In genomic region chr17:80033840-80034239, GRCh38 we compare ENCODE assay signal across 26 cellular contexts. TPM values are rescaled to one million over a fixed set of nuclear protein-coding genes. Genes with fewer than 3 reads are reported as not detected.
DNase-seq lines count a peak whose midpoint lies in the region; ATAC-seq and TF ChIP-seq lines count a peak whose summit lies in the region.
"Had no signal": no experiment of that assay in that cellular context is flagged by ENCODE, and none has a peak within 500 bp of the region (broad histone marks: within the 10 kb centered on the region; RNA-seq: fewer than 3 reads in every experiment).

No MANE protein-coding gene starts in this region.

- H3K27me3 ChIP-seq in hepatocyte (no peaks in the 10 kb centered on the region), osteoblast (ENCODE audit: insufficient read depth, low read length) (no peaks in the 10 kb centered on the region), adrenal gland (no peaks in the 10 kb centered on the region)
- H3K27me3 ChIP-seq: pancreas, upper lobe of left lung had no signal

- H3K4me1 ChIP-seq in hepatocyte (ENCODE audit: insufficient read depth), result peaks cover 21% of the 10 kb centered on the region
- peaks cover 23% of the 10 kb centered on the region for H3K4me1 ChIP-seq in osteoblast (ENCODE audit: insufficient read depth, low read length)
- H3K4me1 ChIP-seq in adrenal gland (replicated peaks in 1 of 2), result peaks cover 0 to 40% of the 10 kb centered on the region in 2 donors

- no peak overlapping the region for H3K4me3 ChIP-seq in hepatocyte
- H3K4me3 ChIP-seq in osteoblast (ENCODE audit: insufficient read depth, low read length), result no peak overlapping the region
- H3K4me3 ChIP-seq in adrenal gland, result no peak overlapping the region
- H3K4me3 ChIP-seq: lung had no signal

- 0 out of 2 replicates have a peak, but pooled peaks cover 2% of the 10 kb centered on the region for H3K36me3 Mint-ChIP-seq in WTC11

- peak; percentile 32 for DNase-seq in NCI-H82 (lab: John Stamatoyannopoulos, UW)
- no peak for DNase-seq in NCI-H82 treated with DMSO at 0.1 percent for 48 hours (lab: John Stamatoyannopoulos, UW; ENCODE audit: unreplicated experiment)
- DNase-seq in WTC11 (ENCODE audit: low spot score), result no peak
- no peak for DNase-seq in hepatocyte (ENCODE audit: low spot score)
- peak; percentile 44 for DNase-seq in osteoblast (ENCODE audit: insufficient read length, low spot score, missing footprints)
- no peak for DNase-seq in activated CD4-positive, CD25-positive, alpha-beta regulatory T cell treated with anti-CD3 and anti-CD28 coated beads, Interleukin-2, amount 50 U/mL, for 72 hours
- no peak for DNase-seq in adrenal gland
- DNase-seq: activated CD4-positive, alpha-beta memory T cell treated with anti-CD3 and anti-CD28 coated beads, Interleukin-2, amount 10 ng/mL, durations not matched to agents 7 days and 5 days; activated CD4-positive, CD25-positive, alpha-beta regulatory T cell; activated T-cell treated with anti-CD3 and anti-CD28 coated beads for 4 hours; AML-193; central memory CD4-positive, alpha-beta T cell; COR-L47; foreskin melanocyte; kidney; NCI-H1105 treated with DMSO at 0.1 percent for 48 hours; NCI-H2081 treated with DMSO at 0.1 percent for 48 hours; NCI-H510A; pancreas; stimulated activated CD8-positive, alpha-beta memory T cell treated with anti-CD3 and anti-CD28 coated beads, Interleukin-4, amount 100 ng/mL, for 48 hours; upper lobe of left lung had no signal

- peaks cover 38% of the 10 kb centered on the region for H3K4me1 Mint-ChIP-seq in WTC11

- H4K20me1 ChIP-seq in hepatocyte (ENCODE audit: insufficient read depth, poor library complexity, severe bottlenecking) (peaks cover 45% of the 10 kb centered on the region), osteoblast (ENCODE audit: insufficient read depth, low read length) (peaks cover 54% of the 10 kb centered on the region)

- peak overlapping the region; percentile 93 for H3K4me3 Mint-ChIP-seq in WTC11
- H3K4me3 Mint-ChIP-seq: activated CD4-positive, alpha-beta memory T cell treated with anti-CD3 and anti-CD28 coated beads, Interleukin-2, amount 10 ng/mL, durations not matched to agents 7 days and 5 days had no signal

- no peaks in the 10 kb centered on the region for H3K9me3 Mint-ChIP-seq in WTC11
- H3K9me3 Mint-ChIP-seq: activated CD4-positive, alpha-beta memory T cell treated with anti-CD3 and anti-CD28 coated beads, Interleukin-2, amount 10 ng/mL, durations not matched to agents 7 days and 5 days; T-helper 2 cell treated with Interferon-gamma antibody and Interleukin-4, amounts not matched to agents 5 μg/mL and 100 μg/mL, for 36 hours had no signal

- H3K4me2 ChIP-seq in hepatocyte, result peak overlapping the region; percentile 76
- no peak overlapping the region for H3K4me2 ChIP-seq in osteoblast (ENCODE audit: insufficient read depth, low read length)

- no peaks in the 10 kb centered on the region for H3K36me3 ChIP-seq in hepatocyte (replicated peaks; ENCODE audit: insufficient read depth, low read depth)
- no peaks in the 10 kb centered on the region for H3K36me3 ChIP-seq in osteoblast (ENCODE audit: insufficient read depth, low read length)
- no peaks in the 10 kb centered on the region for H3K36me3 ChIP-seq in adrenal gland (replicated peaks in 1 of 2)
- H3K36me3 ChIP-seq: pancreas, upper lobe of left lung had no signal

- TF ChIP-seq CTCF in WTC11 (IDR thresholded peaks at IDR 0.05) (no peak), hepatocyte (IDR thresholded peaks at IDR 0.05; ENCODE audit: poor library complexity) (no peak), osteoblast (IDR thresholded peaks at IDR 0.05; ENCODE audit: extremely low read depth, low read depth, low read length) (no peak), adrenal gland (IDR thresholded peaks at IDR 0.05) (no peak)

- H3K9me2 ChIP-seq in hepatocyte (replicated peaks; ENCODE audit: insufficient read depth), result no peaks in the 10 kb centered on the region

- H3K27ac ChIP-seq in hepatocyte (no peak overlapping the region), osteoblast (ENCODE audit: low read depth, low read length) (no peak overlapping the region), adrenal gland (no peak overlapping the region)
- H3K27ac ChIP-seq: 22Rv1 had no signal

- intact Hi-C loops in adrenal gland (cut with DNase I), result no loop called here

- H3K79me2 ChIP-seq in hepatocyte (peaks cover 57% of the 10 kb centered on the region), osteoblast (ENCODE audit: insufficient read depth, low read length) (peaks cover 49% of the 10 kb centered on the region)

- POLR2A ChIA-PET in WTC11 (lab: Charles Lee), result interaction anchor here (0.7 to 1.4 kb wide), 2 partner anchors 192 to 240 kb away, joined by 3 read pairs; no protein-coding TSS in a partner anchor

- no peaks in the 10 kb centered on the region for H3K9me3 ChIP-seq in hepatocyte (ENCODE audit: low read depth)
- H3K9me3 ChIP-seq in osteoblast (ENCODE audit: low read depth, low read length), result no peaks in the 10 kb centered on the region
- no peaks in the 10 kb centered on the region for H3K9me3 ChIP-seq in adrenal gland (replicated peaks in 1 of 3)
- H3K9me3 ChIP-seq: pancreas, upper lobe of left lung had no signal

- CTCF ChIA-PET in WTC11 (lab: Charles Lee), result interaction anchor here (0.8 to 2.1 kb wide), 3 partner anchors 25 to 328 kb away, joined by 3 to 8 read pairs (median 7); no protein-coding TSS in a partner anchor

- no peak for ATAC-seq in WTC11
- no peak for ATAC-seq in GM21381 (IDR thresholded peaks at IDR 0.05; ENCODE audit: unreplicated experiment)
- ATAC-seq: pancreas, sciatic nerve had no signal

- H2AFZ ChIP-seq in hepatocyte (no peak overlapping the region), osteoblast (ENCODE audit: low read length) (no peak overlapping the region)

- 94% methylated on average over 4 of the region's 4 CpGs for WGBS in hepatocyte (ENCODE audit: low lambda C conversion rate, missing lambda C conversion rate)
- WGBS in adrenal gland, 4 donors, result 86 to 93% (median 92%) methylated on average over 4 of the region's 4 CpGs

- no peaks in the 10 kb centered on the region for H3K27me3 Mint-ChIP-seq in WTC11 (ENCODE audit: low read depth)

- TF ChIP-seq POLR2A in adrenal gland (IDR thresholded peaks at IDR 0.05), result no peak

- H3K27ac Mint-ChIP-seq in WTC11, result no peak overlapping the region
- H3K27ac Mint-ChIP-seq: activated CD4-positive, alpha-beta memory T cell treated with anti-CD3 and anti-CD28 coated beads, Interleukin-2, amount 10 ng/mL, durations not matched to agents 7 days and 5 days; T-helper 2 cell treated with Interferon-gamma antibody and Interleukin-4, amounts not matched to agents 5 μg/mL and 100 μg/mL, for 36 hours had no signal

TF ChIP-seq in WTC11, 78 proteins besides CTCF, POLR2A, EP300 and RAD21:
- TF ChIP-seq ZNF263 (CRISPR knock-in tag; IDR thresholded peaks at IDR 0.05; ENCODE audit: low read depth) (no peak), RORB (CRISPR knock-in tag; IDR thresholded peaks at IDR 0.05) (no peak), AR (CRISPR knock-in tag; IDR thresholded peaks at IDR 0.05) (no peak), FOXJ3 (CRISPR knock-in tag; IDR thresholded peaks at IDR 0.05; ENCODE audit: borderline replicate concordance) (no peak), FOXP1 (CRISPR knock-in tag; IDR thresholded peaks at IDR 0.05; ENCODE audit: borderline replicate concordance) (no peak)

RNA-seq across cellular contexts. Expression of gene TBC1D16, which starts 1.8 kb away (rescaled TPM):
- total RNA-seq in WTC11 (2021) (89.8 to 96.1 TPM (median 90.4 TPM) in 3 replicates), hepatocyte (28.8 and 38.1 TPM in 2 replicates), osteoblast (63.1 and 68.8 TPM in 2 replicates), adrenal gland (10 to 100 TPM; 22.5 to 62.5 (median 40.7) TPM)
- polyA plus RNA-seq in hepatocyte (19.5 and 24.5 TPM in 2 replicates), adrenal gland (10 to 100 TPM in 1 of 3 donors, 1 to 10 TPM in 2; 4.2 to 12.9 (median 6.0) TPM)

RNA-seq across cellular contexts. Expression of gene CCDC40, which starts 2.6 kb away (rescaled TPM):
- total RNA-seq in WTC11 (2021), result 15.1 to 16.3 TPM (median 15.2 TPM) in 3 replicates
- total RNA-seq in hepatocyte, result 2.2 and 3.0 TPM in 2 replicates
- 4.7 and 7.6 TPM in 2 replicates for polyA plus RNA-seq in hepatocyte
- total RNA-seq in osteoblast, result 8.3 and 11.8 TPM in 2 replicates
- 10 to 100 TPM in 3 of 8 donors, 1 to 10 TPM in 5; 3.0 to 15.7 (median 7.6) TPM for total RNA-seq in adrenal gland
- 10 to 100 TPM in 1 of 3 donors, 1 to 10 TPM in 2; 2.1 to 11.6 (median 3.7) TPM for polyA plus RNA-seq in adrenal gland
- total RNA-seq: activated CD4-positive, alpha-beta memory T cell treated with anti-CD3 and anti-CD28 coated beads, Interleukin-2, amount 10 ng/mL, durations not matched to agents 7 days and 5 days had no signal

Comparison
In these comparisons a context has a peak if more than half of its experiments do, and no peak if none do; other contexts are left out.
1. DNase-seq: peak in NCI-H82 (single experiment) and osteoblast (single experiment); none in NCI-H82 treated with DMSO at 0.1 percent for 48 hours (single experiment), WTC11 (single experiment), hepatocyte (single experiment), activated CD4-positive, CD25-positive, alpha-beta regulatory T cell treated with anti-CD3 and anti-CD28 coated beads, Interleukin-2, amount 50 U/mL, for 72 hours (single experiment) and adrenal gland (0 of 7).